Comparison of ENCODE assay signal across 25 cellular contexts in genomic region chr1:223756002-223756775, GRCh38. TPM values are rescaled to one million over a fixed set of nuclear protein-coding genes. Genes with fewer than 3 reads are reported as not detected.
DNase-seq lines count a peak whose midpoint lies in the region; ATAC-seq and TF ChIP-seq lines count a peak whose summit lies in the region.
"Had no signal": no experiment of that assay in that cellular context is flagged by ENCODE, and none has a peak within 500 bp of the region (broad histone marks: within the 10 kb centered on the region; RNA-seq: fewer than 3 reads in every experiment).

No MANE protein-coding gene starts in this region.

- H3K27ac ChIP-seq in WERI-Rb-1 (peak overlapping the region; percentile 56), psoas muscle (no peak overlapping the region)
- H3K27ac ChIP-seq: esophagus muscularis mucosa, HL-60, pancreas, uterus, VCaP had no signal

- no peak overlapping the region for H3K27ac Mint-ChIP-seq in activated CD4-positive, alpha-beta T cell treated with anti-CD3 and anti-CD28 coated beads, Interleukin-2, amount 10 ng/mL, durations not matched to agents 7 days and 5 days
- H3K27ac Mint-ChIP-seq: activated CD8-positive, alpha-beta T cell treated with anti-CD3 and anti-CD28 coated beads for 36 hours; activated naive CD8-positive, alpha-beta T cell treated with anti-CD3 and anti-CD28 coated beads, Interleukin-2, amount 10 ng/mL, durations not matched to agents 7 days and 5 days; CD8-positive, alpha-beta T cell had no signal

- H3K36me3 Mint-ChIP-seq in activated CD4-positive, alpha-beta T cell treated with anti-CD3 and anti-CD28 coated beads, Interleukin-2, amount 10 ng/mL, durations not matched to agents 7 days and 5 days (ENCODE audit: low read depth) = peaks cover 62% of the 10 kb centered on the region

- H3K9me3 Mint-ChIP-seq in activated CD4-positive, alpha-beta T cell treated with anti-CD3 and anti-CD28 coated beads, Interleukin-2, amount 10 ng/mL, durations not matched to agents 7 days and 5 days = no peaks in the 10 kb centered on the region
- H3K9me3 Mint-ChIP-seq: activated CD8-positive, alpha-beta T cell treated with anti-CD3 and anti-CD28 coated beads for 36 hours; activated naive CD8-positive, alpha-beta T cell treated with anti-CD3 and anti-CD28 coated beads, Interleukin-2, amount 10 ng/mL, durations not matched to agents 7 days and 5 days; CD8-positive, alpha-beta T cell; HFFc6 had no signal

- H3K4me3 Mint-ChIP-seq in activated CD4-positive, alpha-beta T cell treated with anti-CD3 and anti-CD28 coated beads, Interleukin-2, amount 10 ng/mL, durations not matched to agents 7 days and 5 days = no peak overlapping the region
- H3K4me3 Mint-ChIP-seq: activated CD8-positive, alpha-beta T cell treated with anti-CD3 and anti-CD28 coated beads for 36 hours; activated naive CD8-positive, alpha-beta T cell treated with anti-CD3 and anti-CD28 coated beads, Interleukin-2, amount 10 ng/mL, durations not matched to agents 7 days and 5 days; CD8-positive, alpha-beta T cell; HFFc6 had no signal

- H3K9me3 ChIP-seq in WERI-Rb-1 (ENCODE audit: severe bottlenecking) = no peaks in the 10 kb centered on the region
- H3K9me3 ChIP-seq in psoas muscle = no peaks in the 10 kb centered on the region
- H3K9me3 ChIP-seq: esophagus muscularis mucosa, pancreas, uterus had no signal

- no peak for ATAC-seq in GM21526 (IDR thresholded peaks at IDR 0.05; ENCODE audit: low FRiP score, unreplicated experiment)
- no peak for ATAC-seq in psoas muscle
- ATAC-seq: activated CD8-positive, alpha-beta T cell treated with anti-CD3 and anti-CD28 coated beads for 36 hours; CD8-positive, alpha-beta T cell; pancreas had no signal

- TF ChIP-seq CTCF in WERI-Rb-1 (IDR thresholded peaks at IDR 0.05; ENCODE audit: low read depth, low read length) (no peak), psoas muscle (IDR thresholded peaks at IDR 0.05) (no peak)

- H3K4me1 ChIP-seq in psoas muscle = no peaks in the 10 kb centered on the region
- H3K4me1 ChIP-seq: pancreas, uterus had no signal

- 82 to 86% (median 85%) methylated on average over 13 of the region's 13 CpGs for WGBS in psoas muscle, 3 donors

- no peaks in the 10 kb centered on the region for H3K27me3 Mint-ChIP-seq in activated CD4-positive, alpha-beta T cell treated with anti-CD3 and anti-CD28 coated beads, Interleukin-2, amount 10 ng/mL, durations not matched to agents 7 days and 5 days
- H3K27me3 Mint-ChIP-seq: activated CD8-positive, alpha-beta T cell treated with anti-CD3 and anti-CD28 coated beads for 36 hours; activated naive CD8-positive, alpha-beta T cell treated with anti-CD3 and anti-CD28 coated beads, Interleukin-2, amount 10 ng/mL, durations not matched to agents 7 days and 5 days had no signal

- POLR2A ChIA-PET in activated CD4-positive, alpha-beta T cell treated with anti-CD3 and anti-CD28 coated beads, Interleukin-2, amount 10 ng/mL, durations not matched to agents 7 days and 5 days (lab: Charles Lee) = no interaction called here

- CTCF ChIA-PET in activated CD4-positive, alpha-beta T cell treated with anti-CD3 and anti-CD28 coated beads, Interleukin-2, amount 10 ng/mL, durations not matched to agents 7 days and 5 days (lab: Charles Lee) = interaction anchor here (1.1 kb wide), 1 partner anchor 58 kb away, joined by 3 read pairs; no protein-coding TSS in a partner anchor

- H3K36me3 ChIP-seq in WERI-Rb-1 = no peaks in the 10 kb centered on the region; the same call in 1 of the 2 replicates
- peaks cover 17 to 100% of the 10 kb centered on the region in 2 donors for H3K36me3 ChIP-seq in psoas muscle (ENCODE audit: insufficient read depth in 1 of 2, low read depth in 1 of 2)
- H3K36me3 ChIP-seq: uterus had no signal

- H3K4me1 Mint-ChIP-seq in activated CD4-positive, alpha-beta T cell treated with anti-CD3 and anti-CD28 coated beads, Interleukin-2, amount 10 ng/mL, durations not matched to agents 7 days and 5 days = no peaks in the 10 kb centered on the region
- H3K4me1 Mint-ChIP-seq: activated naive CD8-positive, alpha-beta T cell treated with anti-CD3 and anti-CD28 coated beads, Interleukin-2, amount 10 ng/mL, durations not matched to agents 7 days and 5 days had no signal

- DNase-seq in C1 segment of cervical spinal cord (lab: John Stamatoyannopoulos, UW) = peak in 12 of 14 donors; percentile 19 to 75 (median 60)
- DNase-seq in WERI-Rb-1 = no peak
- DNase-seq in head of caudate nucleus = peak; percentile 49 to 91 (median 82)
- peak; percentile 91 for DNase-seq in pons (ENCODE audit: low spot score)
- DNase-seq in T1000 (lab: John Stamatoyannopoulos, UW) = no peak
- DNase-seq in activated CD4-positive, alpha-beta T cell treated with anti-CD3 and anti-CD28 coated beads, Interleukin-2, amount 10 ng/mL, durations not matched to agents 7 days and 5 days = no peak
- DNase-seq in psoas muscle = no peak
- DNase-seq: activated CD8-positive, alpha-beta T cell treated with anti-CD3 and anti-CD28 coated beads for 36 hours; activated naive CD8-positive, alpha-beta T cell treated with anti-CD3 and anti-CD28 coated beads, Interleukin-2, amount 10 ng/mL, durations not matched to agents 7 days and 5 days; activated T-cell treated with anti-CD3 and anti-CD28 coated beads, Interleukin-2, amount 50 U/mL, for 48 hours; CD8-positive, alpha-beta T cell; effector CD8-positive, alpha-beta T cell; HFFc6; IMR-90; NCI-H1694; NCI-H748 treated with DMSO at 0.1 percent for 48 hours; pancreas; stimulated activated CD4-positive, alpha-beta T cell treated with anti-CD3 and anti-CD28 coated beads, Interleukin-4, amount 100 ng/mL, for 4 hours; uterus had no signal

- H3K27me3 ChIP-seq in WERI-Rb-1 (ENCODE audit: insufficient read depth, low read depth, severe bottlenecking) = no peaks in the 10 kb centered on the region
- H3K27me3 ChIP-seq in psoas muscle (ENCODE audit: insufficient read depth in 3 of 3, low read length in 2 of 3) = no peaks in the 10 kb centered on the region
- H3K27me3 ChIP-seq: esophagus muscularis mucosa, pancreas, uterus had no signal

- intact Hi-C loops in head of caudate nucleus (cut with DNase I) (loop anchor here (10.0 kb wide), 2 partner anchors 49 to 89 kb away; partner anchors contain the start of gene TP53BP2), psoas muscle (cut with DNase I) (no loop called here)

- H3K4me3 ChIP-seq in WERI-Rb-1 (ENCODE audit: low read depth, low read length) = no peak overlapping the region
- H3K4me3 ChIP-seq in psoas muscle = no peak overlapping the region
- H3K4me3 ChIP-seq: esophagus muscularis mucosa, pancreas, smooth muscle cell, uterus had no signal

RNA-seq across cellular contexts. Expression of gene CAPN2, which starts 43.9 kb away (rescaled TPM):
- total RNA-seq in activated CD4-positive, alpha-beta T cell treated with anti-CD3 and anti-CD28 coated beads, Interleukin-2, amount 10 ng/mL, durations not matched to agents 7 days and 5 days = 100 to 1,000 TPM; 206 to 207 TPM
- total RNA-seq in psoas muscle = 100 to 1,000 TPM in 3 of 4 donors, 10 to 100 TPM in 1; 77.1 to 151 (median 105) TPM
- 100 to 1,000 TPM in 1 of 3 donors, 10 to 100 TPM in 2; 47.6 to 157 (median 73.2) TPM for polyA plus RNA-seq in psoas muscle
- total RNA-seq: OCI-LY7 had no signal

Comparison
In these comparisons a context has a peak if more than half of its experiments do, and no peak if none do; other contexts are left out.
1. DNase-seq: peak in C1 segment of cervical spinal cord (12 of 14), head of caudate nucleus (42 of 42) and pons (single experiment); none in WERI-Rb-1 (single experiment), T1000 (single experiment), activated CD4-positive, alpha-beta T cell treated with anti-CD3 and anti-CD28 coated beads, Interleukin-2, amount 10 ng/mL, durations not matched to agents 7 days and 5 days (single experiment) and psoas muscle (0 of 2).